ENCODE assay signal across 13 cellular contexts in genomic region chr22:47089796-47090460, GRCh38.
DNase-seq lines count a peak whose midpoint lies in the region; ATAC-seq, FAIRE-seq and TF ChIP-seq lines count a peak whose summit lies in the region.
"Had no signal": no experiment of that assay in that cellular context is flagged by ENCODE, and none has a peak within 500 bp of the region (broad histone marks: within the 10 kb centered on the region; RNA-seq: fewer than 3 reads in every experiment).

No MANE protein-coding gene starts in this region.

- intact Hi-C loops in lower lobe of right lung (cut with DNase I): no loop called here

- peaks cover 20% of the 10 kb centered on the region for H3K9me3 ChIP-seq in HUES6 (ENCODE audit: control insufficient read depth, insufficient read depth, low read depth, low read length)
- H3K9me3 ChIP-seq in lower lobe of right lung: no peaks in the 10 kb centered on the region

- H3K27me3 Mint-ChIP-seq in stimulated activated naive B cell treated with anti-CD40 and anti-IgM and Interleukin-4, amounts not matched to agents 10 μg/mL and 1 μg/mL and 100 μg/mL, for 72 hours: no peaks in the 10 kb centered on the region
- H3K27me3 Mint-ChIP-seq: activated B cell treated with CpG ODN at 0.5 μM for 24 hours had no signal

- H3K27ac ChIP-seq in HUES6 (ENCODE audit: low read depth, low read length) (no peak overlapping the region), lower lobe of right lung (no peak overlapping the region)
- H3K27ac ChIP-seq: foreskin keratinocyte, SJSA1 had no signal

- H3K9ac ChIP-seq in HUES6 (ENCODE audit: low read length): no peak overlapping the region

- H3K4me1 ChIP-seq in HUES6 (ENCODE audit: control insufficient read depth, insufficient read depth, low read length) (peaks cover 24% of the 10 kb centered on the region), lower lobe of right lung (peaks cover 20% of the 10 kb centered on the region)
- H3K4me1 ChIP-seq: foreskin keratinocyte had no signal

- H3K9me3 Mint-ChIP-seq in stimulated activated naive B cell treated with anti-CD40 and anti-IgM and Interleukin-4, amounts not matched to agents 10 μg/mL and 1 μg/mL and 100 μg/mL, for 72 hours: peaks cover 0 to 3% of the 10 kb centered on the region in 2 donors
- H3K9me3 Mint-ChIP-seq: activated B cell treated with CpG ODN at 0.5 μM for 24 hours had no signal

- H3K4me3 ChIP-seq in HUES6 (ENCODE audit: low read depth, low read length) (peak overlapping the region; percentile 56), bronchial epithelial cell (ENCODE audit: low read depth, low read length) (no peak overlapping the region), lower lobe of right lung (peak overlapping the region; percentile 17)
- H3K4me3 ChIP-seq: SJSA1 had no signal

- no peaks in the 10 kb centered on the region for H3K36me3 ChIP-seq in HUES6 (ENCODE audit: control insufficient read depth, insufficient read depth, low read length)
- H3K36me3 ChIP-seq in bronchial epithelial cell (ENCODE audit: control insufficient read depth, insufficient read depth, low read length): no peaks in the 10 kb centered on the region
- H3K36me3 ChIP-seq in lower lobe of right lung: no peaks in the 10 kb centered on the region

- H3K4me1 Mint-ChIP-seq in stimulated activated naive B cell treated with anti-CD40 and anti-IgM and Interleukin-4, amounts not matched to agents 10 μg/mL and 1 μg/mL and 100 μg/mL, for 72 hours: peaks cover 41 to 61% of the 10 kb centered on the region in 2 donors

- TF ChIP-seq CTCF in bronchial epithelial cell (IDR thresholded peaks at IDR 0.05; ENCODE audit: insufficient read depth, low read length, severe bottlenecking): no peak
- TF ChIP-seq CTCF in lower lobe of right lung (IDR thresholded peaks at IDR 0.05): no peak

- ATAC-seq in lower lobe of right lung: peak; percentile 74 to 75
- no peak for ATAC-seq in stimulated activated naive B cell treated with anti-CD40 and anti-IgM and Interleukin-4, amounts not matched to agents 10 μg/mL and 1 μg/mL and 100 μg/mL, for 72 hours (replicated peaks)
- ATAC-seq in HG03135 (IDR thresholded peaks at IDR 0.05; ENCODE audit: unreplicated experiment): no peak

- peak overlapping the region; percentile 11 to 61 for H3K4me3 Mint-ChIP-seq in stimulated activated naive B cell treated with anti-CD40 and anti-IgM and Interleukin-4, amounts not matched to agents 10 μg/mL and 1 μg/mL and 100 μg/mL, for 72 hours

- peak overlapping the region; percentile 9 for H3K27ac Mint-ChIP-seq in stimulated activated naive B cell treated with anti-CD40 and anti-IgM and Interleukin-4, amounts not matched to agents 10 μg/mL and 1 μg/mL and 100 μg/mL, for 72 hours
- H3K27ac Mint-ChIP-seq: activated T-helper 2 cell treated with anti-CD3 and anti-CD28 coated beads, Interferon-gamma antibody, Interleukin-2, Interleukin-4, amounts not matched to agents 10 μg/mL and 5 μg/mL and 100 μg/mL, durations not matched to agents 14 hours and 24 hours and 36 hours had no signal

- H3K27me3 ChIP-seq in HUES6 (ENCODE audit: control insufficient read depth, insufficient read depth, low read length) (no peaks in the 10 kb centered on the region), bronchial epithelial cell (ENCODE audit: control insufficient read depth, insufficient read depth, low read length) (no peaks in the 10 kb centered on the region), lower lobe of right lung (ENCODE audit: low read depth) (no peaks in the 10 kb centered on the region)
- H3K27me3 ChIP-seq: foreskin keratinocyte, SJSA1 had no signal

- DNase-seq in bronchial epithelial cell (ENCODE audit: low read depth) (peak; percentile 28), lower lobe of right lung (no peak), NCI-H2081 treated with DMSO at 0.1 percent for 48 hours (lab: John Stamatoyannopoulos, UW) (no peak)
- DNase-seq in stimulated activated naive B cell treated with anti-CD40 and anti-IgM and Interleukin-4, amounts not matched to agents 10 μg/mL and 1 μg/mL and 100 μg/mL, for 72 hours: no peak
- no peak for DNase-seq in NK-92 treated with Interleukin-12 subunit alpha and Interleukin-12 subunit beta, amount 100 ng/mL, for 24 hours (lab: John Stamatoyannopoulos, UW)
- DNase-seq: activated B cell treated with CpG ODN at 0.5 μM for 24 hours, foreskin keratinocyte, kidney glomerular epithelial cell had no signal

- H3K36me3 Mint-ChIP-seq in stimulated activated naive B cell treated with anti-CD40 and anti-IgM and Interleukin-4, amounts not matched to agents 10 μg/mL and 1 μg/mL and 100 μg/mL, for 72 hours: peaks cover 22 to 38% of the 10 kb centered on the region in 2 donors

- no peak for FAIRE-seq in bronchial epithelial cell (lab: Jason Lieb, UNC)
- FAIRE-seq: HTR-8/SVneo had no signal

Comparison
In these comparisons a context has a peak if more than half of its experiments do, and no peak if none do; other contexts are left out.
1. ATAC-seq: peak in lower lobe of right lung (2 of 2); none in stimulated activated naive B cell treated with anti-CD40 and anti-IgM and Interleukin-4, amounts not matched to agents 10 μg/mL and 1 μg/mL and 100 μg/mL, for 72 hours (0 of 2) and HG03135 (single experiment).